In the genomic region with DNA sequence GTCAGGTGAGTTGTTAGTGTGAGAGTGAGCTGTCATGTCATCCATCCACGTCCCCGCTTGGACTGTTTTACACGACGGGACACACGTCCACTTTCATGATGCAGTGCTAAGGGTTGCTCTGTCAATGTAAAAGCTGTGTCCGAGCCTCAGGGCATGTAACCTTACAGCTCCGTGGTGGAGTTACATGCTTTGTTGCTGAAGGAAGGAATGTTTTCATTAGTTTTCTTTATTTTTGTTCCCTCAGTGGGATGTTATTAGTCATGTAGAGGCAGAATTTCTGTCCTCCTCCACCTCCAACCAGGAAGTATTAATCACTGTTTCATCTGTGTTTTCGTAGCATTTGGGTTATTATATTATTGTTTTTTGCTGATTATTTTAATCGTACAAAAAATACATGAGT, we compare ENCODE assay signal across 23 cellular contexts.
DNase-seq lines count a peak whose midpoint lies in the region; ATAC-seq and TF ChIP-seq lines count a peak whose summit lies in the region.
"Had no signal": no experiment of that assay in that cellular context is flagged by ENCODE, and none has a peak within 500 bp of the region (broad histone marks: within the 10 kb centered on the region; RNA-seq: fewer than 3 reads in every experiment).

No MANE protein-coding gene starts in this region.

- DNase-seq in DMS53 (lab: John Stamatoyannopoulos, UW) (peak; percentile 30), DMS53 treated with DMSO at 0.1 percent for 48 hours (lab: John Stamatoyannopoulos, UW; ENCODE audit: unreplicated experiment) (no peak), brain microvascular endothelial cell (peak; percentile 45), kidney glomerular epithelial cell (lab: John Stamatoyannopoulos, UW) (peak; percentile 80), smooth muscle cell of the brain vasculature (ENCODE audit: low read depth, low spot score) (peak; percentile 50), NCI-H2081 treated with DMSO at 0.1 percent for 48 hours (lab: John Stamatoyannopoulos, UW) (no peak)
- no peak for DNase-seq in stimulated activated CD4-positive, alpha-beta T cell treated with anti-CD3 and anti-CD28 coated beads, Interleukin-4, amount 100 ng/mL, for 4 hours
- DNase-seq: Caco-2; CD8-positive, alpha-beta T cell; DMS 273 treated with DMSO at 0.1 percent for 48 hours; DND-41; IMR-90; KG1; MM.1S; NCI-H2029; NCI-H446 treated with DMSO at 0.1 percent for 48 hours; NCI-H526 treated with DMSO at 0.1 percent for 48 hours; Right ventricle myocardium superior; RPMI8226 had no signal

- in situ Hi-C loops in brain microvascular endothelial cell (cut with HindIII; ENCODE audit: low pct_ligation_motif_present, low sequenced_read_pairs) = no loop called here

- no peak for ATAC-seq in GM21825 (IDR thresholded peaks at IDR 0.05; ENCODE audit: unreplicated experiment)
- ATAC-seq: CD8-positive, alpha-beta T cell had no signal

- no peaks in the 10 kb centered on the region for H3K27me3 ChIP-seq in brain microvascular endothelial cell (replicated peaks)
- H3K27me3 ChIP-seq: SJSA1 had no signal

- H3K27ac ChIP-seq in brain microvascular endothelial cell = peak overlapping the region; percentile 68
- H3K27ac ChIP-seq: 22Rv1, C4-2B, SJSA1 had no signal

- no peaks in the 10 kb centered on the region for H3K36me3 ChIP-seq in brain microvascular endothelial cell (replicated peaks)
- H3K36me3 ChIP-seq: SJSA1 had no signal

- H3K4me3 ChIP-seq in brain microvascular endothelial cell (ENCODE audit: low read depth, low read length) = no peak overlapping the region
- H3K4me3 ChIP-seq: SJSA1 had no signal

- no peak for TF ChIP-seq CTCF in brain microvascular endothelial cell (IDR thresholded peaks at IDR 0.05; ENCODE audit: low read depth, low read length, missing control alignments)

Comparison
In these comparisons a context has a peak if more than half of its experiments do, and no peak if none do; other contexts are left out.
1. DNase-seq: peak in DMS53 (single experiment), brain microvascular endothelial cell (single experiment), kidney glomerular epithelial cell (single experiment) and smooth muscle cell of the brain vasculature (single experiment); none in DMS53 treated with DMSO at 0.1 percent for 48 hours (single experiment), stimulated activated CD4-positive, alpha-beta T cell treated with anti-CD3 and anti-CD28 coated beads, Interleukin-4, amount 100 ng/mL, for 4 hours (0 of 2) and NCI-H2081 treated with DMSO at 0.1 percent for 48 hours (single experiment).